15 cellular contexts compared by ENCODE assay signal in the genomic region with DNA sequence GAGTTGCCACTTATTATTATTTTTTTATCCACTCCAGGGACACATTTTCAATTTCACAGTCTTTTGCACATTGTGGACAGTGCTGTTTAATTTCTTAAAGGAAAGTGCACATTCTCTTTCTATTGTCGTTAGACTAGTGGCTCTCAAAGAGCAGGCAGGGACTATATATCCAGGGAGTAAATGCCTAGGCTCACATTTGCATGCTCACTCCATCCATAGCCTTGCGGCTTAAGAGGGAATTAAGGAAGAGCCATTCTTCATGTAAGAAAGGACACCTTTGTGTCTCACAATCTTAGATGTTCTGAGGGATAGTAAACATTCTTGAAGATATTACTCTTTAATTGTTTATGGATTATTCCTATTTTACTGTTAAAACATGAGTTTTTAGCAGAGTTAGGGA.
DNase-seq lines count a peak whose midpoint lies in the region; ATAC-seq, FAIRE-seq and TF ChIP-seq lines count a peak whose summit lies in the region.
"Had no signal": no experiment of that assay in that cellular context is flagged by ENCODE, and none has a peak within 500 bp of the region (broad histone marks: within the 10 kb centered on the region; RNA-seq: fewer than 3 reads in every experiment).

No MANE protein-coding gene starts in this region.

- in situ Hi-C loops in ACHN (cut with HindIII; ENCODE audit: low pct_ligation_motif_present, low pct_unique_long_range_greater_than_20kb, low sequenced_read_pairs), result no loop called here

- no peak for FAIRE-seq in astrocyte (lab: Jason Lieb, UNC)

- H3K27me3 ChIP-seq in HUES6 (ENCODE audit: control insufficient read depth, insufficient read depth, low read length) (no peaks in the 10 kb centered on the region), astrocyte (ENCODE audit: insufficient read depth, low read length) (no peaks in the 10 kb centered on the region)
- no peaks in the 10 kb centered on the region for H3K27me3 ChIP-seq in CD4-positive, alpha-beta T cell (ENCODE audit: control insufficient read depth, insufficient read depth, low read length)
- H3K27me3 ChIP-seq: SJCRH30 had no signal

- H3K4me3 Mint-ChIP-seq in astrocyte (ENCODE audit: unreplicated experiment), result no peak overlapping the region
- H3K4me3 Mint-ChIP-seq in osteocyte (ENCODE audit: unreplicated experiment), result no peak overlapping the region
- H3K4me3 Mint-ChIP-seq in CD4-positive, alpha-beta T cell, result no peak overlapping the region

- H3K36me3 Mint-ChIP-seq in astrocyte (ENCODE audit: low read depth, unreplicated experiment) (peaks cover 8% of the 10 kb centered on the region), osteocyte (ENCODE audit: unreplicated experiment) (peaks cover 28% of the 10 kb centered on the region)
- H3K36me3 Mint-ChIP-seq in CD4-positive, alpha-beta T cell (ENCODE audit: low read depth), result no peaks in the 10 kb centered on the region

- H3K27ac Mint-ChIP-seq in astrocyte (ENCODE audit: unreplicated experiment) (no peak overlapping the region), osteocyte (ENCODE audit: unreplicated experiment) (peak overlapping the region; percentile 87)
- no peak overlapping the region for H3K27ac Mint-ChIP-seq in CD4-positive, alpha-beta T cell

- TF ChIP-seq CTCF in astrocyte (IDR thresholded peaks at IDR 0.05; ENCODE audit: insufficient read depth, low read depth, low read length) (no peak), osteocyte (IDR thresholded peaks at IDR 0.05) (no peak)
- no peak for TF ChIP-seq CTCF in CD4-positive, alpha-beta T cell (IDR thresholded peaks at IDR 0.05)

- H3K36me3 ChIP-seq in HUES6 (ENCODE audit: control insufficient read depth, insufficient read depth, low read length), result no peaks in the 10 kb centered on the region
- H3K36me3 ChIP-seq in astrocyte (ENCODE audit: insufficient read depth, low read length), result no peaks in the 10 kb centered on the region
- H3K36me3 ChIP-seq: SJCRH30 had no signal

- H3K27ac ChIP-seq in HUES6 (ENCODE audit: low read depth, low read length), result 0 out of 2 replicates have a peak overlapping the region, but pooled peaks have one; percentile 23
- peak overlapping the region; percentile 43 for H3K27ac ChIP-seq in astrocyte (ENCODE audit: low read depth, low read length)
- H3K27ac ChIP-seq in CD4-positive, alpha-beta T cell (ENCODE audit: low read depth, low read length), result no peak overlapping the region
- H3K27ac ChIP-seq: SJCRH30 had no signal

- peaks cover 4% of the 10 kb centered on the region for H3K9me3 Mint-ChIP-seq in astrocyte (ENCODE audit: unreplicated experiment)
- peaks cover 5% of the 10 kb centered on the region for H3K9me3 Mint-ChIP-seq in osteocyte (ENCODE audit: unreplicated experiment)
- peaks cover 7% of the 10 kb centered on the region for H3K9me3 Mint-ChIP-seq in CD4-positive, alpha-beta T cell

- POLR2A ChIA-PET in CD4-positive, alpha-beta T cell (lab: Charles Lee), result no interaction called here

- H3K9me3 ChIP-seq in HUES6 (ENCODE audit: control insufficient read depth, insufficient read depth, low read depth, low read length) (no peaks in the 10 kb centered on the region), astrocyte (ENCODE audit: insufficient read depth, low read depth, low read length) (no peaks in the 10 kb centered on the region)
- no peaks in the 10 kb centered on the region for H3K9me3 ChIP-seq in CD4-positive, alpha-beta T cell (ENCODE audit: control insufficient read depth, low read length)
- H3K9me3 ChIP-seq: SJCRH30 had no signal

- intact Hi-C loops in CD4-positive, alpha-beta T cell (cut with DNase I, micrococcal nuclease), result no loop called here

- no peaks in the 10 kb centered on the region for H3K27me3 Mint-ChIP-seq in astrocyte (ENCODE audit: low read depth, unreplicated experiment)
- no peaks in the 10 kb centered on the region for H3K27me3 Mint-ChIP-seq in osteocyte (ENCODE audit: unreplicated experiment)
- no peaks in the 10 kb centered on the region for H3K27me3 Mint-ChIP-seq in CD4-positive, alpha-beta T cell

- H2AFZ ChIP-seq in astrocyte (ENCODE audit: low read depth, low read length), result no peak overlapping the region

- H3K79me2 ChIP-seq in astrocyte (ENCODE audit: insufficient read depth, low read length), result no peaks in the 10 kb centered on the region

- no peak overlapping the region for H3K9ac ChIP-seq in HUES6 (ENCODE audit: low read length)
- H3K9ac ChIP-seq in astrocyte (ENCODE audit: low read length), result no peak overlapping the region

- CTCF ChIA-PET in CD4-positive, alpha-beta T cell (lab: Charles Lee), result no interaction called here

- H3K4me2 ChIP-seq in astrocyte (ENCODE audit: low read length), result peak overlapping the region; percentile 36

- DNase-seq in ACHN (peak; percentile 58), astrocyte (ENCODE audit: low read depth) (no peak), osteocyte (ENCODE audit: extremely low spot score, unreplicated experiment) (no peak), NCI-H2029 treated with DMSO at 0.1 percent for 48 hours (lab: John Stamatoyannopoulos, UW) (no peak), NCI-H2227 (lab: John Stamatoyannopoulos, UW; ENCODE audit: unreplicated experiment) (no peak)
- DNase-seq in CD4-positive, alpha-beta T cell, result no peak
- DNase-seq: GF-D8, GOT3, KBM-7, NCI-H1417, NCI-H187 treated with DMSO at 0.1 percent for 48 hours, NCI-H345, NCI-H524 treated with DMSO at 0.1 percent for 48 hours, SJCRH30 had no signal

- peaks cover 18% of the 10 kb centered on the region; the same call in 1 of the 2 replicates for H3K4me1 ChIP-seq in HUES6 (ENCODE audit: control insufficient read depth, insufficient read depth, low read length)
- H3K4me1 ChIP-seq in astrocyte (ENCODE audit: insufficient read depth, low read length), result peaks cover 40% of the 10 kb centered on the region

- H4K20me1 ChIP-seq in astrocyte (ENCODE audit: insufficient read depth, low read length), result no peaks in the 10 kb centered on the region

- H3K4me3 ChIP-seq in HUES6 (ENCODE audit: low read depth, low read length), result no peak overlapping the region
- H3K4me3 ChIP-seq in astrocyte (ENCODE audit: insufficient read depth, low read depth, low read length), result no peak overlapping the region
- H3K4me3 ChIP-seq: SJCRH30 had no signal

- ATAC-seq in CD4-positive, alpha-beta T cell (ENCODE audit: poor library complexity), result no peak

- H3K4me1 Mint-ChIP-seq in astrocyte (ENCODE audit: low read depth, unreplicated experiment) (peaks cover 56% of the 10 kb centered on the region), osteocyte (ENCODE audit: unreplicated experiment) (peaks cover 72% of the 10 kb centered on the region)
- no peaks in the 10 kb centered on the region for H3K4me1 Mint-ChIP-seq in CD4-positive, alpha-beta T cell (ENCODE audit: low read depth)
